Comparison of ENCODE assay signal across 10 cellular contexts in genomic region chr5:76582252-76583162, GRCh38. TPM values are rescaled to one million over a fixed set of nuclear protein-coding genes. Genes with fewer than 3 reads are reported as not detected.
DNase-seq lines count a peak whose midpoint lies in the region; ATAC-seq and TF ChIP-seq lines count a peak whose summit lies in the region.
"Had no signal": no experiment of that assay in that cellular context is flagged by ENCODE, and none has a peak within 500 bp of the region (broad histone marks: within the 10 kb centered on the region; RNA-seq: fewer than 3 reads in every experiment).

No MANE protein-coding gene starts in this region.

- H3K27ac ChIP-seq in mammary epithelial cell (ENCODE audit: insufficient read depth, low read depth, low read length) (no peak overlapping the region), breast epithelium (no peak overlapping the region), psoas muscle (no peak overlapping the region)

- no peaks in the 10 kb centered on the region for H3K4me1 ChIP-seq in mammary epithelial cell (ENCODE audit: insufficient read depth, low read length)
- no peaks in the 10 kb centered on the region for H3K4me1 ChIP-seq in breast epithelium
- no peaks in the 10 kb centered on the region for H3K4me1 ChIP-seq in psoas muscle

- CTCF ChIA-PET in mammary epithelial cell (lab: Charles Lee; ENCODE audit: low non-redundant PET): interaction anchor here (0.5 to 0.6 kb wide), 4 partner anchors 57 to 845 kb away, joined by 3 to 4 read pairs (median 4); no protein-coding TSS in a partner anchor
- CTCF ChIA-PET in activated CD4-positive, alpha-beta memory T cell treated with anti-CD3 and anti-CD28 coated beads for 36 hours (lab: Charles Lee): interaction anchor here (0.7 to 5.1 kb wide), 27 partner anchors 9 to 1942 kb away, joined by 3 to 44 read pairs (median 4); partner anchors contain the start of genes ENC1 and IQGAP2

- POLR2A ChIA-PET in activated CD4-positive, alpha-beta memory T cell treated with anti-CD3 and anti-CD28 coated beads for 36 hours (lab: Charles Lee): interaction anchor here (0.7 to 2.4 kb wide), 8 partner anchors 12 to 315 kb away, joined by 3 to 27 read pairs (median 4); no protein-coding TSS in a partner anchor

- BruUV-seq in mammary epithelial cell (replicated peaks; lab: Mats Ljungman, UMichigan): no TSS peak

- H3K36me3 Mint-ChIP-seq in activated CD4-positive, alpha-beta memory T cell treated with anti-CD3 and anti-CD28 coated beads for 36 hours: peaks cover 6% of the 10 kb centered on the region

- H3K27me3 Mint-ChIP-seq in activated CD4-positive, alpha-beta memory T cell treated with anti-CD3 and anti-CD28 coated beads for 36 hours: no peaks in the 10 kb centered on the region
- H3K27me3 Mint-ChIP-seq: CD4-positive, CD25-positive, alpha-beta regulatory T cell had no signal

- H3K79me2 ChIP-seq in mammary epithelial cell (ENCODE audit: insufficient read depth, low read length): no peaks in the 10 kb centered on the region

- peak overlapping the region; percentile 66 for H3K27ac Mint-ChIP-seq in activated CD4-positive, alpha-beta memory T cell treated with anti-CD3 and anti-CD28 coated beads for 36 hours

- no peaks in the 10 kb centered on the region for H3K9me3 Mint-ChIP-seq in activated CD4-positive, alpha-beta memory T cell treated with anti-CD3 and anti-CD28 coated beads for 36 hours
- H3K9me3 Mint-ChIP-seq: CD4-positive, CD25-positive, alpha-beta regulatory T cell had no signal

- no peak overlapping the region for H3K4me2 ChIP-seq in mammary epithelial cell (ENCODE audit: insufficient read depth, low read depth, low read length)

- no peak overlapping the region for H3K4me3 ChIP-seq in mammary epithelial cell (replicated peaks in 1 of 3; ENCODE audit: insufficient read depth in 1 of 3, low read depth in 2 of 3, low read length in 3 of 3)
- H3K4me3 ChIP-seq in breast epithelium: no peak overlapping the region
- no peak overlapping the region for H3K4me3 ChIP-seq in psoas muscle

- dilution Hi-C loops in mammary epithelial cell (cut with HindIII; ENCODE audit: low sequenced_read_pairs): no loop called here

- H4K20me1 ChIP-seq in mammary epithelial cell (ENCODE audit: insufficient read depth, low read length): no peaks in the 10 kb centered on the region

- intact Hi-C loops in mammary epithelial cell (cut with micrococcal nuclease) (loop anchor here (5.0 kb wide), 1 partner anchor 845 kb away; no protein-coding TSS in a partner anchor), breast epithelium (cut with DNase I; ENCODE audit: low total_unique reads) (no loop called here), sciatic nerve (cut with DNase I) (no loop called here), psoas muscle (cut with DNase I) (no loop called here)
- intact Hi-C loops in activated CD4-positive, alpha-beta memory T cell treated with anti-CD3 and anti-CD28 coated beads for 36 hours (cut with micrococcal nuclease): loop anchor here (1.0 to 2.0 kb wide), 6 partner anchors 35 to 312 kb away; no protein-coding TSS in a partner anchor

- ATAC-seq in HG03097 (IDR thresholded peaks at IDR 0.05; ENCODE audit: low FRiP score, unreplicated experiment) (peak; percentile 62), sciatic nerve (peak; percentile 68), psoas muscle (no peak)

- no peak overlapping the region for H2AFZ ChIP-seq in mammary epithelial cell (ENCODE audit: low read depth, low read length)

- TF ChIP-seq CTCF in mammary epithelial cell (conservative IDR thresholded peaks at IDR 0.05 in 1 of 2, IDR thresholded peaks at IDR 0.05 in 1 of 2; ENCODE audit: extremely low read depth in 1 of 2, insufficient read depth in 1 of 2, low read depth in 1 of 2, low read length in 2 of 2): no peak
- no peak for TF ChIP-seq CTCF in breast epithelium (IDR thresholded peaks at IDR 0.05)
- no peak for TF ChIP-seq CTCF in psoas muscle (IDR thresholded peaks at IDR 0.05)

- H3K36me3 ChIP-seq in mammary epithelial cell (ENCODE audit: insufficient read depth, low read length) (no peaks in the 10 kb centered on the region), breast epithelium (no peaks in the 10 kb centered on the region), psoas muscle (ENCODE audit: insufficient read depth in 1 of 2, low read depth in 1 of 2) (no peaks in the 10 kb centered on the region)

- H3K27me3 ChIP-seq in mammary epithelial cell (ENCODE audit: insufficient read depth, low read length) (no peaks in the 10 kb centered on the region), breast epithelium (no peaks in the 10 kb centered on the region), psoas muscle (ENCODE audit: insufficient read depth in 3 of 3, low read length in 2 of 3) (no peaks in the 10 kb centered on the region)

- no peak for TF ChIP-seq POLR2A in breast epithelium (IDR thresholded peaks at IDR 0.05)

- H3K4me3 Mint-ChIP-seq in activated CD4-positive, alpha-beta memory T cell treated with anti-CD3 and anti-CD28 coated beads for 36 hours: no peak overlapping the region
- H3K4me3 Mint-ChIP-seq: CD4-positive, CD25-positive, alpha-beta regulatory T cell had no signal

- peaks cover 27% of the 10 kb centered on the region for H3K4me1 Mint-ChIP-seq in activated CD4-positive, alpha-beta memory T cell treated with anti-CD3 and anti-CD28 coated beads for 36 hours (ENCODE audit: low read depth)

- H3K9me3 ChIP-seq in mammary epithelial cell (replicated peaks; ENCODE audit: insufficient read depth, low read length): no peaks in the 10 kb centered on the region
- no peaks in the 10 kb centered on the region for H3K9me3 ChIP-seq in breast epithelium
- no peaks in the 10 kb centered on the region for H3K9me3 ChIP-seq in psoas muscle

- no peak overlapping the region for H3K9ac ChIP-seq in mammary epithelial cell (ENCODE audit: insufficient read depth, low read length)

- 81% methylated on average over 6 of the region's 6 CpGs for WGBS in mammary epithelial cell (ENCODE audit: low coverage, missing lambda C conversion rate)
- 77 to 82% (median 78%) methylated on average over 6 of the region's 6 CpGs for WGBS in psoas muscle, 3 donors

- in situ Hi-C loops in mammary epithelial cell (cut with MboI; ENCODE audit: low sequenced_read_pairs in 2 of 2): no loop called here

- peak; percentile 6 for DNase-seq in mammary epithelial cell
- no peak for DNase-seq in breast epithelium (ENCODE audit: low spot score in 2 of 2)
- DNase-seq in activated CD4-positive, alpha-beta memory T cell treated with anti-CD3 and anti-CD28 coated beads for 36 hours: peak; percentile 59
- DNase-seq in sciatic nerve (ENCODE audit: low spot score): no peak
- no peak for DNase-seq in NCI-H774 (lab: John Stamatoyannopoulos, UW)
- no peak for DNase-seq in psoas muscle
- no peak for DNase-seq in activated gamma-delta T cell (lab: John Stamatoyannopoulos, UW)

RNA-seq across cellular contexts. Expression of gene F2RL2, which starts 40.7 kb away (rescaled TPM):
- total RNA-seq in mammary epithelial cell (under 1 TPM; 0.14 to 0.17 TPM), breast epithelium (1 to 10 TPM in 2 of 3 donors, under 1 TPM in 1; under 0.01 to 3.4 (median 2.9) TPM), sciatic nerve (0.89 TPM), psoas muscle (not detected)
- polyA plus RNA-seq in mammary epithelial cell (0.01 TPM), psoas muscle (not detected)
- polyA minus RNA-seq in mammary epithelial cell: not detected
- not detected for total RNA-seq in activated CD4-positive, alpha-beta memory T cell treated with anti-CD3 and anti-CD28 coated beads for 36 hours
- total RNA-seq: CD4-positive, CD25-positive, alpha-beta regulatory T cell; lung microvascular endothelial cell had no signal

Comparison
In these comparisons a context has a peak if more than half of its experiments do, and no peak if none do; other contexts are left out.
1. DNase-seq: peak in mammary epithelial cell (single experiment) and activated CD4-positive, alpha-beta memory T cell treated with anti-CD3 and anti-CD28 coated beads for 36 hours (single experiment); none in breast epithelium (0 of 2), sciatic nerve (single experiment), NCI-H774 (single experiment), psoas muscle (0 of 2) and activated gamma-delta T cell (single experiment).
2. intact Hi-C loops: an anchor here in mammary epithelial cell (5.0 kb wide) and activated CD4-positive, alpha-beta memory T cell treated with anti-CD3 and anti-CD28 coated beads for 36 hours (1.0 to 2.0 kb wide); none called in breast epithelium, sciatic nerve and psoas muscle.
3. ATAC-seq: peak in HG03097 (single experiment) and sciatic nerve (single experiment); none in psoas muscle (0 of 4).